In genomic region chr7:136555933-136556332, GRCh38 we compare ENCODE assay signal across 19 cellular contexts.
DNase-seq lines count a peak whose midpoint lies in the region; ATAC-seq and TF ChIP-seq lines count a peak whose summit lies in the region.
"Had no signal": no experiment of that assay in that cellular context is flagged by ENCODE, and none has a peak within 500 bp of the region (broad histone marks: within the 10 kb centered on the region; RNA-seq: fewer than 3 reads in every experiment).

No MANE protein-coding gene starts in this region.

- no peak overlapping the region for H3K4me3 ChIP-seq in PC-9
- H3K4me3 ChIP-seq: BLaER1, dorsolateral prefrontal cortex, suprapubic skin had no signal

- no peak overlapping the region for H2AFZ ChIP-seq in PC-9

- H3K27ac ChIP-seq in PC-9: no peak overlapping the region
- H3K27ac ChIP-seq: BLaER1, dorsolateral prefrontal cortex, epithelial cell of prostate, suprapubic skin, VCaP had no signal

- no peaks in the 10 kb centered on the region for H3K36me3 ChIP-seq in PC-9 (ENCODE audit: low read depth)
- H3K36me3 ChIP-seq: BLaER1, suprapubic skin had no signal

- H4K20me1 ChIP-seq in PC-9 (ENCODE audit: insufficient read depth): no peaks in the 10 kb centered on the region
- H4K20me1 ChIP-seq: BLaER1 had no signal

- peak; percentile 19 for DNase-seq in NCI-H2171 treated with DMSO at 0.1 percent for 48 hours (lab: John Stamatoyannopoulos, UW)
- DNase-seq in NCI-H2171 (lab: John Stamatoyannopoulos, UW): no peak
- DNase-seq in NCI-H82 (lab: John Stamatoyannopoulos, UW): peak; percentile 83
- peak; percentile 19 for DNase-seq in glomerular visceral epithelial cell (ENCODE audit: extremely low spot score)
- no peak for DNase-seq in activated gamma-delta T cell (lab: John Stamatoyannopoulos, UW)
- DNase-seq in A172 (ENCODE audit: low spot score): no peak
- DNase-seq in PC-9: no peak
- DNase-seq: 8988T; activated CD8-positive, alpha-beta T cell treated with anti-CD3 and anti-CD28 coated beads for 36 hours; activated T-cell treated with anti-CD3 and anti-CD28 coated beads, Interleukin-2, amount 50 U/mL, for 72 hours; DMS53; dorsolateral prefrontal cortex; foreskin melanocyte; NCI-H187 had no signal

- no peaks in the 10 kb centered on the region for H3F3A ChIP-seq in PC-9 (ENCODE audit: insufficient read depth, low read depth)

- no peak for TF ChIP-seq CTCF in PC-9 (conservative IDR thresholded peaks at IDR 0.05)

- no peak overlapping the region for H3K4me2 ChIP-seq in PC-9
- H3K4me2 ChIP-seq: BLaER1 had no signal

- no TSS peak for BruUV-seq in PC-9 (replicated peaks; lab: Mats Ljungman, UMichigan)

- no peaks in the 10 kb centered on the region for H3K4me1 ChIP-seq in PC-9 (replicated peaks; ENCODE audit: insufficient read depth)
- H3K4me1 ChIP-seq: BLaER1, suprapubic skin had no signal

- CTCF ChIA-PET in PC-9 (lab: Charles Lee): no interaction called here

- H3K9me3 ChIP-seq in PC-9 (ENCODE audit: insufficient read depth, low read depth): no peaks in the 10 kb centered on the region
- H3K9me3 ChIP-seq: BLaER1, suprapubic skin had no signal

- POLR2A ChIA-PET in PC-9 (lab: Charles Lee; ENCODE audit: unreplicated experiment): no interaction called here

- intact Hi-C loops in PC-9 (cut with micrococcal nuclease; ENCODE audit: unreplicated experiment): no loop called here

- no peaks in the 10 kb centered on the region for H3K9me2 ChIP-seq in PC-9 (ENCODE audit: insufficient read depth)

- no peaks in the 10 kb centered on the region for H3K27me3 ChIP-seq in PC-9 (ENCODE audit: insufficient read depth, low read depth)
- H3K27me3 ChIP-seq: BLaER1, dorsolateral prefrontal cortex, suprapubic skin had no signal

- no peaks in the 10 kb centered on the region for H3K79me2 ChIP-seq in PC-9 (ENCODE audit: low read depth)

- no peak for ATAC-seq in HG02759 (IDR thresholded peaks at IDR 0.05; ENCODE audit: unreplicated experiment)
- ATAC-seq: activated CD8-positive, alpha-beta T cell treated with anti-CD3 and anti-CD28 coated beads for 36 hours; activated T-cell treated with anti-CD3 and anti-CD28 coated beads, Interleukin-2, amount 50 U/mL, for 72 hours had no signal

Comparison
In these comparisons a context has a peak if more than half of its experiments do, and no peak if none do; other contexts are left out.
1. DNase-seq: peak in NCI-H2171 treated with DMSO at 0.1 percent for 48 hours (single experiment), NCI-H82 (single experiment) and glomerular visceral epithelial cell (single experiment); none in NCI-H2171 (single experiment), activated gamma-delta T cell (single experiment), A172 (single experiment) and PC-9 (0 of 2).